Comparison of ENCODE assay signal across 7 cellular contexts in genomic region chr19:48321372-48321621, GRCh38. TPM values are rescaled to one million over a fixed set of nuclear protein-coding genes. Genes with fewer than 3 reads are reported as not detected.
DNase-seq lines count a peak whose midpoint lies in the region; ATAC-seq, FAIRE-seq and TF ChIP-seq lines count a peak whose summit lies in the region.

No MANE protein-coding gene starts in this region.

- TF ChIP-seq CTCF in kidney (IDR thresholded peaks at IDR 0.05; ENCODE audit: borderline replicate concordance, extremely low read depth, insufficient read depth): no peak

- H3K27ac ChIP-seq in caudate nucleus (ENCODE audit: low read depth, low read length) (peak overlapping the region; percentile 97), kidney (ENCODE audit: low read depth in 2 of 2, low read length in 2 of 2) (peak overlapping the region; percentile 98 to 99)

- intact Hi-C loops in kidney (cut with DNase I): no loop called here

- peaks cover 9 to 21% of the 10 kb centered on the region in 2 donors for H3K4me1 ChIP-seq in kidney (ENCODE audit: control insufficient read depth in 1 of 2, insufficient read depth in 1 of 2, low read depth in 1 of 2, low read length in 2 of 2)

- peak; percentile 48 for ATAC-seq in HG03103 (IDR thresholded peaks at IDR 0.05; ENCODE audit: low read depth, unreplicated experiment)

- H3K9me3 ChIP-seq in kidney (ENCODE audit: control insufficient read depth in 1 of 2, low read length in 2 of 2): no peaks in the 10 kb centered on the region

- FAIRE-seq in GM18507 (lab: Jason Lieb, UNC) (no peak), kidney (lab: Jason Lieb, UNC) (no peak)

- H3K4me3 ChIP-seq in kidney (ENCODE audit: low read length in 2 of 2): peak overlapping the region; percentile 73 to 77

- H3K36me3 ChIP-seq in kidney (ENCODE audit: control insufficient read depth in 1 of 2, insufficient read depth in 2 of 2, low read length in 2 of 2): no peaks in the 10 kb centered on the region

- DNase-seq in GM18507 (ENCODE audit: extremely low spot score, insufficient read length, low read depth): peak; percentile 97
- peak; percentile 93 for DNase-seq in NCI-H345 (lab: John Stamatoyannopoulos, UW)
- DNase-seq in activated CD4-positive, CD25-positive, alpha-beta regulatory T cell (lab: John Stamatoyannopoulos, UW): peak; percentile 78 to 88 (median 84)
- DNase-seq in caudate nucleus (lab: John Stamatoyannopoulos, UW): peak in 55 of 61 donors; percentile 29 to 89 (median 67)
- peak; percentile 99 for DNase-seq in kidney
- peak; percentile 87 to 96 for DNase-seq in stimulated activated CD4-positive, alpha-beta T cell treated with anti-CD3 and anti-CD28 coated beads, Interleukin-1b, Interleukin-23, amount 100 ng/mL, for 1 hour (ENCODE audit: low read depth in 2 of 2)

- peak overlapping the region; percentile 87 to 89 for H3K9ac ChIP-seq in kidney (ENCODE audit: low read length in 2 of 2)

RNA-seq across cellular contexts. Expression of gene EMP3, which starts 4.1 kb away (rescaled TPM):
- 78.6 TPM for total RNA-seq in kidney
- 75.9 TPM for polyA plus RNA-seq in kidney (ENCODE audit: insufficient read depth, low read depth, low replicate concordance)

RNA-seq across cellular contexts. Expression of gene TMEM143, which starts 42.4 kb away (rescaled TPM):
- 9.2 TPM for total RNA-seq in kidney
- 15.7 TPM for polyA plus RNA-seq in kidney (ENCODE audit: insufficient read depth, low read depth, low replicate concordance)

RNA-seq across cellular contexts. Expression of gene SYNGR4, which starts 42.9 kb away (rescaled TPM):
- total RNA-seq in kidney: not detected
- polyA plus RNA-seq in kidney (ENCODE audit: insufficient read depth, low read depth, low replicate concordance): not detected

RNA-seq across cellular contexts. Expression of gene ZNF114, which starts 51.4 kb away (rescaled TPM):
- 1.2 TPM for total RNA-seq in kidney
- 0.17 TPM for polyA plus RNA-seq in kidney (ENCODE audit: insufficient read depth, low read depth, low replicate concordance)

Comparison
In these comparisons a context has a peak if more than half of its experiments do, and no peak if none do; other contexts are left out.
1. Peak in every context shown above with its lines: DNase-seq, ATAC-seq, H3K4me3 ChIP-seq and H3K27ac ChIP-seq.